In genomic region chr1:24855474-24855873, GRCh38 we compare ENCODE assay signal across 28 cellular contexts.
DNase-seq lines count a peak whose midpoint lies in the region; ATAC-seq, FAIRE-seq and TF ChIP-seq lines count a peak whose summit lies in the region.
"Had no signal": no experiment of that assay in that cellular context is flagged by ENCODE, and none has a peak within 500 bp of the region (broad histone marks: within the 10 kb centered on the region; RNA-seq: fewer than 3 reads in every experiment).

No MANE protein-coding gene starts in this region.

- RAD21 ChIA-PET in GM12878 (lab: Charles Lee; ENCODE audit: unreplicated experiment), result interaction anchor here (0.9 to 2.8 kb wide), 3 partner anchors 43 to 244 kb away, joined by 3 to 7 read pairs (median 6); no protein-coding TSS in a partner anchor

- in situ Hi-C loops in GM12878 (cut with MboI), result no loop called here

- no peaks in the 10 kb centered on the region for H3K4me1 ChIP-seq in GM12878 (ENCODE audit: control insufficient read depth, insufficient read depth, low read length)
- H3K4me1 ChIP-seq: SJSA1 had no signal

- H3K4me3 ChIP-seq in GM12878, result no peak overlapping the region
- H3K4me3 ChIP-seq: GM23248, K562, SJSA1 had no signal

- no peak for TF ChIP-seq CTCF in GM12878 (IDR thresholded peaks at IDR 0.05 in 2 of 3, conservative IDR thresholded peaks at IDR 0.05 in 1 of 3; ENCODE audit: control insufficient read depth in 2 of 3, extremely low read depth in 1 of 3, insufficient read depth in 1 of 3, low read depth in 3 of 3, low read length in 3 of 3)

- peak overlapping the region; percentile 13 for H3K4me3 Mint-ChIP-seq in natural killer cell treated with Interleukin-12 subunit alpha and Interleukin-12 subunit beta and Interleukin-15 and Interleukin-18, amount 100 ng/mL, for 72 hours
- H3K4me3 Mint-ChIP-seq: CD4-positive, alpha-beta memory T cell; H9; HFFc6 had no signal

- CTCF ChIA-PET in GM12878 (lab: Yijun Ruan, JAX), result interaction anchor here (0.7 to 10.6 kb wide), 6 partner anchors 9 to 350 kb away, joined by 3 to 133 read pairs (median 6); no protein-coding TSS in a partner anchor

- H3K4me2 ChIP-seq in GM12878 (ENCODE audit: control insufficient read depth, insufficient read depth), result no peak overlapping the region

- no peaks in the 10 kb centered on the region for H3K9me3 Mint-ChIP-seq in natural killer cell treated with Interleukin-12 subunit alpha and Interleukin-12 subunit beta and Interleukin-15 and Interleukin-18, amount 100 ng/mL, for 72 hours
- H3K9me3 Mint-ChIP-seq: CD4-positive, alpha-beta memory T cell; H9; HFFc6 had no signal

- H3K9me3 ChIP-seq in GM12878 (replicated peaks; ENCODE audit: control insufficient read depth, insufficient read depth, low read length), result no peaks in the 10 kb centered on the region; the same call in 2 of the 3 replicates
- H3K9me3 ChIP-seq: SJSA1 had no signal

- SMC1A ChIA-PET in GM12878 (lab: Charles Lee; ENCODE audit: uncharacterized antibody, unreplicated experiment), result interaction anchor here (0.6 to 1.9 kb wide), 6 partner anchors 8 to 185 kb away, joined by 3 to 8 read pairs (median 4); no protein-coding TSS in a partner anchor

- peaks cover 0 to 3% of the 10 kb centered on the region in 2 experiments; a peak in 1 of 4 replicates for H3K27me3 ChIP-seq in GM12878 (replicated peaks in 1 of 2; ENCODE audit: control insufficient read depth in 2 of 2, insufficient read depth in 2 of 2, low read length in 1 of 2)
- H3K27me3 ChIP-seq: SJSA1 had no signal

- H2AFZ ChIP-seq in GM12878 (ENCODE audit: control insufficient read depth, low read depth, low read length), result no peak overlapping the region
- H2AFZ ChIP-seq: GM23248 had no signal

- peak; percentile 58 for FAIRE-seq in GM12892 (lab: Jason Lieb, UNC)
- no peak for FAIRE-seq in GM12878 (lab: Jason Lieb, UNC)
- no peak for FAIRE-seq in urothelium cell line (lab: Jason Lieb, UNC)
- FAIRE-seq: HTR-8/SVneo, K562 had no signal

- H3K27ac ChIP-seq in GM12878 (ENCODE audit: control insufficient read depth, insufficient read depth), result no peak overlapping the region
- H3K27ac ChIP-seq: GM23248, SJSA1 had no signal

- H3K9ac ChIP-seq in GM12878 (ENCODE audit: control insufficient read depth, insufficient read depth, low read length), result no peak overlapping the region
- H3K9ac ChIP-seq: GM23248 had no signal

- intact Hi-C loops in GM12878 (cut with micrococcal nuclease; ENCODE audit: unreplicated experiment), result no loop called here

- no peaks in the 10 kb centered on the region for H3K79me2 ChIP-seq in GM12878 (ENCODE audit: control insufficient read depth, insufficient read depth, low read length)

- WGBS in GM12878 (ENCODE audit: insufficient coverage, insufficient replicate concordance, low lambda C conversion rate, missing lambda C conversion rate), result 27% methylated on average over 5 of the region's 5 CpGs

- DNase-seq in GM12892 (ENCODE audit: insufficient read length) (no peak), GM12878 (ENCODE audit: low read depth, low spot score) (no peak), ureter (ENCODE audit: low spot score) (peak; percentile 27), urothelium cell line (ENCODE audit: low spot score) (no peak)
- no peak for DNase-seq in natural killer cell treated with Interleukin-12 subunit alpha and Interleukin-12 subunit beta and Interleukin-15 and Interleukin-18, amount 100 ng/mL, for 72 hours (ENCODE audit: low spot score)
- DNase-seq: C1 segment of cervical spinal cord; Calu3; CD4-positive, alpha-beta memory T cell; DND-41; GM23248; H9; HFFc6; Kasumi-1; NCI-H1092 treated with DMSO at 0.1 percent for 48 hours; NCI-H1436; NCI-H187; NCI-H2081 treated with DMSO at 0.1 percent for 48 hours; NCI-H2171; NCI-H226; NCI-H510A; NCI-H69; Right ventricle myocardium superior; RPMI8226 had no signal

- POLR2A ChIA-PET in GM12878 (lab: Charles Lee), result interaction anchor here (0.6 to 1.7 kb wide), 4 partner anchors 9 to 68 kb away, joined by 3 to 4 read pairs (median 4); no protein-coding TSS in a partner anchor

- H4K20me1 ChIP-seq in GM12878 (ENCODE audit: control insufficient read depth, insufficient read depth), result no peaks in the 10 kb centered on the region

- H3K27me3 Mint-ChIP-seq in natural killer cell treated with Interleukin-12 subunit alpha and Interleukin-12 subunit beta and Interleukin-15 and Interleukin-18, amount 100 ng/mL, for 72 hours, result no peaks in the 10 kb centered on the region
- H3K27me3 Mint-ChIP-seq: CD4-positive, alpha-beta memory T cell had no signal

- no TSS peak for BruUV-seq in GM12878 (replicated peaks; lab: Mats Ljungman, UMichigan)

- H3K4me1 Mint-ChIP-seq in natural killer cell treated with Interleukin-12 subunit alpha and Interleukin-12 subunit beta and Interleukin-15 and Interleukin-18, amount 100 ng/mL, for 72 hours (ENCODE audit: low read depth in 2 of 2), result peaks cover 40 to 44% of the 10 kb centered on the region in 2 donors
- H3K4me1 Mint-ChIP-seq: H9 had no signal

- TF ChIP-seq RAD21 in GM12878 (IDR thresholded peaks at IDR 0.05; ENCODE audit: insufficient read depth, low read depth, low read length), result no peak

- peak overlapping the region in 1 of 2 donors; percentile 61 for H3K27ac Mint-ChIP-seq in natural killer cell treated with Interleukin-12 subunit alpha and Interleukin-12 subunit beta and Interleukin-15 and Interleukin-18, amount 100 ng/mL, for 72 hours
- H3K27ac Mint-ChIP-seq: CD4-positive, alpha-beta memory T cell; H9; HFFc6 had no signal

- peak; percentile 71 for ATAC-seq in GM12878
- peak; percentile 61 to 67 for ATAC-seq in natural killer cell treated with Interleukin-12 subunit alpha and Interleukin-12 subunit beta and Interleukin-15 and Interleukin-18, amount 100 ng/mL, for 72 hours
- ATAC-seq in GM21423 (IDR thresholded peaks at IDR 0.05; ENCODE audit: unreplicated experiment), result no peak
- no peak for ATAC-seq in GM18517 (IDR thresholded peaks at IDR 0.05; ENCODE audit: unreplicated experiment)
- ATAC-seq: K562 had no signal

- TF ChIP-seq POLR2A in GM12892 (IDR thresholded peaks at IDR 0.05; ENCODE audit: low read depth, low read length) (no peak), GM12878 (IDR thresholded peaks at IDR 0.05; ENCODE audit: low read depth, low read length) (no peak)

- TF ChIP-seq EP300 in GM12878 (IDR thresholded peaks at IDR 0.05; ENCODE audit: borderline replicate concordance in 1 of 2, control insufficient read depth in 1 of 2, low read depth in 2 of 2, low read length in 2 of 2), result no peak

- H3K36me3 ChIP-seq in GM12878 (ENCODE audit: control insufficient read depth in 2 of 2, insufficient read depth in 2 of 2, low read length in 1 of 2), result no peaks in the 10 kb centered on the region
- H3K36me3 ChIP-seq: SJSA1 had no signal

- no peaks in the 10 kb centered on the region for H3K36me3 Mint-ChIP-seq in natural killer cell treated with Interleukin-12 subunit alpha and Interleukin-12 subunit beta and Interleukin-15 and Interleukin-18, amount 100 ng/mL, for 72 hours
- H3K36me3 Mint-ChIP-seq: CD4-positive, alpha-beta memory T cell had no signal

TF ChIP-seq in GM12878, 131 proteins besides CTCF, POLR2A, EP300 and RAD21 (continues in another document):
- TF ChIP-seq MTA2 (IDR thresholded peaks at IDR 0.05; ENCODE audit: low read depth) (no peak), GATAD2B (conservative IDR thresholded peaks at IDR 0.05; ENCODE audit: low read depth) (no peak), NFIC (IDR thresholded peaks at IDR 0.05; ENCODE audit: low read depth, low read length) (no peak), E4F1 (IDR thresholded peaks at IDR 0.05; ENCODE audit: borderline replicate concordance, partially characterized antibody) (no peak), YY1 (IDR thresholded peaks at IDR 0.05; ENCODE audit: low read depth, low read length) (peak; percentile 45; the same call in 1 of the 2 replicates), JUNB (IDR thresholded peaks at IDR 0.05) (no peak), POU2F2 (IDR thresholded peaks at IDR 0.05; ENCODE audit: borderline replicate concordance, low read depth, low read length) (no peak), GABPA (IDR thresholded peaks at IDR 0.05; ENCODE audit: low read depth) (no peak), PKNOX1 (IDR thresholded peaks at IDR 0.05) (0 out of 2 replicates have a peak, but pooled peaks have one; percentile 25), RFX5 (IDR thresholded peaks at IDR 0.05; ENCODE audit: low read depth, low read length) (no peak), ZNF24 (IDR thresholded peaks at IDR 0.05) (no peak), MAX (IDR thresholded peaks at IDR 0.05; ENCODE audit: low read depth, low read length) (no peak), CREM (IDR thresholded peaks at IDR 0.05; ENCODE audit: low read depth) (no peak)

Comparison
In these comparisons a context has a peak if more than half of its experiments do, and no peak if none do; other contexts are left out.
1. ATAC-seq: peak in GM12878 (single experiment) and natural killer cell treated with Interleukin-12 subunit alpha and Interleukin-12 subunit beta and Interleukin-15 and Interleukin-18, amount 100 ng/mL, for 72 hours (2 of 2); none in GM21423 (single experiment) and GM18517 (single experiment).